Comparison of ENCODE assay signal across 17 cellular contexts in genomic region chr7:138892808-138893207, GRCh38.
DNase-seq lines count a peak whose midpoint lies in the region; ATAC-seq, FAIRE-seq and TF ChIP-seq lines count a peak whose summit lies in the region.
"Had no signal": no experiment of that assay in that cellular context is flagged by ENCODE, and none has a peak within 500 bp of the region (broad histone marks: within the 10 kb centered on the region; RNA-seq: fewer than 3 reads in every experiment).

No MANE protein-coding gene starts in this region.

- H3K27me3 ChIP-seq in Panc1 (ENCODE audit: control insufficient read depth, insufficient read depth, low read length) (no peaks in the 10 kb centered on the region), lung (ENCODE audit: control insufficient read depth, insufficient read depth) (no peaks in the 10 kb centered on the region), suprapubic skin (no peaks in the 10 kb centered on the region)
- H3K27me3 ChIP-seq: MG63 had no signal

- H3K4me3 ChIP-seq in A549 (no peak overlapping the region), Panc1 (ENCODE audit: low read depth in 2 of 2, low read length in 2 of 2) (no peak overlapping the region), lung (no peak overlapping the region), suprapubic skin (no peak overlapping the region)
- H3K4me3 ChIP-seq: MG63 had no signal

- peak overlapping the region; percentile 84 for H3K4me2 ChIP-seq in A549
- H3K4me2 ChIP-seq: KMS-11 had no signal

- peaks cover 61% of the 10 kb centered on the region for H3K4me1 ChIP-seq in A549
- H3K4me1 ChIP-seq in Panc1 (ENCODE audit: control insufficient read depth, insufficient read depth, low read length): peaks cover 47% of the 10 kb centered on the region
- no peaks in the 10 kb centered on the region for H3K4me1 ChIP-seq in lung (ENCODE audit: control insufficient read depth in 2 of 2, insufficient read depth in 2 of 2, low read length in 2 of 2)
- H3K4me1 ChIP-seq in suprapubic skin: peaks cover 19% of the 10 kb centered on the region

- POLR2A ChIA-PET in A549 (lab: Yijun Ruan, JAX) (no interaction called here), Panc1 (lab: Charles Lee) (no interaction called here)

- peak in 1 of 2 experiments; percentile 47 for DNase-seq in A549 (ENCODE audit: low read depth in 1 of 2, low spot score in 1 of 2)
- peak; percentile 73 for DNase-seq in LoVo (ENCODE audit: low spot score)
- DNase-seq in Panc1 (ENCODE audit: low read depth, low spot score): no peak
- DNase-seq in lung (ENCODE audit: low spot score): no peak
- no peak for DNase-seq in suprapubic skin (ENCODE audit: low spot score in 2 of 2)
- DNase-seq in activated CD4-positive, alpha-beta T cell treated with anti-CD3 and anti-CD28 coated beads for 1 hour: no peak
- DNase-seq in GOT3 (lab: John Stamatoyannopoulos, UW): no peak
- DNase-seq: ACHN; CD8-positive, alpha-beta T cell; MG63; NCI-H226; NCI-H82; SHP77 treated with DMSO at 0.1 percent for 48 hours had no signal

- BruUV-seq in Panc1 (replicated peaks; lab: Mats Ljungman, UMichigan): no TSS peak

- TF ChIP-seq CTCF in A549 (IDR thresholded peaks at IDR 0.05) (no peak), Panc1 (IDR thresholded peaks at IDR 0.05) (no peak), lung (IDR thresholded peaks at IDR 0.05; ENCODE audit: control extremely low read depth, extremely low read depth) (no peak), suprapubic skin (IDR thresholded peaks at IDR 0.05) (no peak)

- CTCF ChIA-PET in A549 (lab: Yijun Ruan, JAX) (interaction anchor here (1.3 to 3.9 kb wide), 2 partner anchors 11 to 88 kb away, joined by 4 to 15 read pairs; partner anchors contain the start of gene KIAA1549), Panc1 (lab: Charles Lee) (no interaction called here)

- no peak for TF ChIP-seq EP300 in A549 (IDR thresholded peaks at IDR 0.05)
- TF ChIP-seq EP300 in suprapubic skin (IDR thresholded peaks at IDR 0.05): no peak

- ATAC-seq in A549 (no peak), Panc1 (no peak), lung (ENCODE audit: insufficient read depth, low FRiP score) (peak; percentile 60), HG03521 (IDR thresholded peaks at IDR 0.05; ENCODE audit: unreplicated experiment) (no peak)
- ATAC-seq: CD8-positive, alpha-beta T cell; HepG2 had no signal

- 30% methylated on average over 5 of the region's 5 CpGs for WGBS in A549 (ENCODE audit: missing lambda C conversion rate)
- WGBS in lung, 2 donors: 74 to 85% methylated on average over 5 of the region's 5 CpGs
- 90% methylated on average over 5 of the region's 5 CpGs for WGBS in suprapubic skin

- H3K27ac ChIP-seq in A549: peak overlapping the region; percentile 63 to 76
- H3K27ac ChIP-seq in Panc1 (ENCODE audit: low read length): peak overlapping the region; percentile 71
- no peak overlapping the region for H3K27ac ChIP-seq in lung (ENCODE audit: low read depth in 1 of 2, low read length in 1 of 2)
- H3K27ac ChIP-seq in suprapubic skin: no peak overlapping the region
- H3K27ac ChIP-seq: KMS-11 had no signal

- H3K36me3 ChIP-seq in Panc1 (ENCODE audit: control insufficient read depth, insufficient read depth, low read length) (0 out of 2 replicates have a peak, but pooled peaks cover 2% of the 10 kb centered on the region), lung (ENCODE audit: control insufficient read depth in 2 of 2, insufficient read depth in 2 of 2, low read length in 2 of 2) (no peaks in the 10 kb centered on the region), suprapubic skin (peaks cover 2% of the 10 kb centered on the region)
- H3K36me3 ChIP-seq: MG63 had no signal

- no peaks in the 10 kb centered on the region for H3K9me3 ChIP-seq in A549
- H3K9me3 ChIP-seq in Panc1 (ENCODE audit: control insufficient read depth, insufficient read depth, low read depth, low read length): no peaks in the 10 kb centered on the region
- H3K9me3 ChIP-seq in lung (ENCODE audit: control insufficient read depth in 2 of 2, insufficient read depth in 1 of 2, low read length in 1 of 2): no peaks in the 10 kb centered on the region
- H3K9me3 ChIP-seq in suprapubic skin: no peaks in the 10 kb centered on the region
- H3K9me3 ChIP-seq: MG63 had no signal

- no peak for TF ChIP-seq POLR2A in A549 (IDR thresholded peaks at IDR 0.05; ENCODE audit: low read length)
- no peak for TF ChIP-seq POLR2A in suprapubic skin (IDR thresholded peaks at IDR 0.05)

- intact Hi-C loops in Panc1 (cut with micrococcal nuclease; ENCODE audit: unreplicated experiment): no loop called here

- FAIRE-seq in A549 (lab: Jason Lieb, UNC): no peak
- FAIRE-seq: H54, HepG2 had no signal

- TF ChIP-seq RAD21 in A549 (conservative IDR thresholded peaks at IDR 0.05 in 1 of 2, IDR thresholded peaks at IDR 0.05 in 1 of 2): no peak

- in situ Hi-C loops in Panc1 (cut with HindIII; ENCODE audit: low pct_unique_long_range_greater_than_20kb, low sequenced_read_pairs): no loop called here

TF ChIP-seq in A549, 52 proteins besides CTCF, POLR2A, EP300 and RAD21:
- TF ChIP-seq ZFP36 (IDR thresholded peaks at IDR 0.05; ENCODE audit: borderline replicate concordance, partially characterized antibody): no peak
- TF ChIP-seq ZSCAN20 (CRISPR knock-in tag; IDR thresholded peaks at IDR 0.05): no peak
- no peak for TF ChIP-seq HOXA7 (CRISPR knock-in tag; IDR thresholded peaks at IDR 0.05)
- TF ChIP-seq NR3C1 (IDR thresholded peaks at IDR 0.05): no peak
- TF ChIP-seq, protein P1, sequence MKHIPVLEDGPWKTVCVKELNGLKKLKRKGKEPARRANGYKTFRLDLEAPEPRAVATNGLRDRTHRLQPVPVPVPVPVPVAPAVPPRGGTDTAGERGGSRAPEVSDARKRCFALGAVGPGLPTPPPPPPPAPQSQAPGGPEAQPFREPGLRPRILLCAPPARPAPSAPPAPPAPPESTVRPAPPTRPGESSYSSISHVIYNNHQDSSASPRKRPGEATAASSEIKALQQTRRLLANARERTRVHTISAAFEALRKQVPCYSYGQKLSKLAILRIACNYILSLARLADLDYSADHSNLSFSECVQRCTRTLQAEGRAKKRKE (CRISPR knock-in tag; IDR thresholded peaks at IDR 0.05; ENCODE audit: low read depth): no peak
- no peak for TF ChIP-seq HOXB13 (CRISPR knock-in tag; IDR thresholded peaks at IDR 0.05; ENCODE audit: low read depth)
- TF ChIP-seq CBX8 (IDR thresholded peaks at IDR 0.05): no peak
- TF ChIP-seq, protein P2, sequence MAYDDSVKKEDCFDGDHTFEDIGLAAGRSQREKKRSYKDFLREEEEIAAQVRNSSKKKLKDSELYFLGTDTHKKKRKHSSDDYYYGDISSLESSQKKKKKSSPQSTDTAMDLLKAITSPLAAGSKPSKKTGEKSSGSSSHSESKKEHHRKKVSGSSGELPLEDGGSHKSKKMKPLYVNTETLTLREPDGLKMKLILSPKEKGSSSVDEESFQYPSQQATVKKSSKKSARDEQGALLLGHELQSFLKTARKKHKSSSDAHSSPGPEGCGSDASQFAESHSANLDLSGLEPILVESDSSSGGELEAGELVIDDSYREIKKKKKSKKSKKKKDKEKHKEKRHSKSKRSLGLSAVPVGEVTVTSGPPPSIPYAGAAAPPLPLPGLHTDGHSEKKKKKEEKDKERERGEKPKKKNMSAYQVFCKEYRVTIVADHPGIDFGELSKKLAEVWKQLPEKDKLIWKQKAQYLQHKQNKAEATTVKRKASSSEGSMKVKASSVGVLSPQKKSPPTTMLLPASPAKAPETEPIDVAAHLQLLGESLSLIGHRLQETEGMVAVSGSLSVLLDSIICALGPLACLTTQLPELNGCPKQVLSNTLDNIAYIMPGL (CRISPR knock-in tag; IDR thresholded peaks at IDR 0.05; ENCODE audit: borderline replicate concordance): no peak
- TF ChIP-seq RNF2 (IDR thresholded peaks at IDR 0.05; ENCODE audit: borderline replicate concordance, low read depth): no peak

Comparison
In these comparisons a context has a peak if more than half of its experiments do, and no peak if none do; other contexts are left out.
1. H3K27ac ChIP-seq: peak in A549 (2 of 2) and Panc1 (single experiment); none in lung (0 of 2) and suprapubic skin (single experiment).